Comparison of ENCODE assay signal across 8 cellular contexts in the genomic region with DNA sequence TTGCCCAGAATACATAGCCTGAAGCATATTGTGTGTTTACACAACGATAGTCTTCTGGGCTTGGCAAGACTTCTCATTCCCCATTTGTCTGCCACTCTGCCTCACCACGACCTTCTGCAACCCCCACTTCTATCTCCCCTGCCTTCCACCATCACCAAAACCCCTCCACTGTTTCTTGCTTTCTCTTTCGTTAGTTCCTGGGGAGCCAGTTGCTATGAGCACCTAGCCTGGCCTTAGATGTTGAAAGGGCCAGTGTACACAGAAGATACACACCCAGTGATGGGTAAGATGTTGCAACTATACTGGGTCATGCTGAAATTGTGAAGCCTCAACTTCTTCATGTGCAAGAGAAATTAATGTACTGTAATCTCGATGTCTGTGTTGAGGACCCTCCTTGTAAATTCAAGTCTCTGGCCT. TPM values are rescaled to one million over a fixed set of nuclear protein-coding genes. Genes with fewer than 3 reads are reported as not detected.
DNase-seq lines count a peak whose midpoint lies in the region; ATAC-seq, FAIRE-seq and TF ChIP-seq lines count a peak whose summit lies in the region.

No MANE protein-coding gene starts in this region.

- H3K27me3 ChIP-seq in bronchial epithelial cell (ENCODE audit: control insufficient read depth, insufficient read depth, low read length) (no peaks in the 10 kb centered on the region), neural progenitor cell (no peaks in the 10 kb centered on the region)

- TF ChIP-seq CTCF in bronchial epithelial cell (IDR thresholded peaks at IDR 0.05; ENCODE audit: insufficient read depth, low read length, severe bottlenecking) (no peak), neural progenitor cell (IDR thresholded peaks at IDR 0.05) (no peak)

- H3K4me3 ChIP-seq in bronchial epithelial cell (ENCODE audit: low read depth, low read length) (peak overlapping the region; percentile 94), neural progenitor cell (peak overlapping the region; percentile 93)

- H3K4me1 Mint-ChIP-seq in neural progenitor cell: peaks cover 48% of the 10 kb centered on the region

- H2AFZ ChIP-seq in neural progenitor cell (replicated peaks): no peak overlapping the region

- no peak overlapping the region for H3K9ac ChIP-seq in neural progenitor cell

- no peak for TF ChIP-seq POLR2A in GM12891 (IDR thresholded peaks at IDR 0.05; ENCODE audit: low read depth, low read length)

- no peaks in the 10 kb centered on the region for H3K9me3 ChIP-seq in neural progenitor cell (ENCODE audit: low read depth)

- no peaks in the 10 kb centered on the region for H3K9me3 Mint-ChIP-seq in neural progenitor cell

- H3K4me2 ChIP-seq in neural progenitor cell: peak overlapping the region; percentile 98

- peak overlapping the region; percentile 97 for H3K4me3 Mint-ChIP-seq in neural progenitor cell

- no peak overlapping the region for H3K27ac ChIP-seq in neural progenitor cell

- H3F3A ChIP-seq in neural progenitor cell (ENCODE audit: low read depth): peaks cover 24% of the 10 kb centered on the region

- H3K27ac Mint-ChIP-seq in neural progenitor cell: peak overlapping the region; percentile 93

- no peaks in the 10 kb centered on the region for H3K36me3 Mint-ChIP-seq in neural progenitor cell

- H3K27me3 Mint-ChIP-seq in neural progenitor cell (ENCODE audit: insufficient read depth, low read depth): peaks cover 6% of the 10 kb centered on the region

- DNase-seq in GM12891 (ENCODE audit: insufficient read length, low spot score) (no peak), NCI-H460 (ENCODE audit: extremely low read depth, low read depth) (peak; percentile 80), bronchial epithelial cell (ENCODE audit: low read depth) (peak; percentile 83), neural progenitor cell (ENCODE audit: low spot score) (no peak), hepatic stellate cell (ENCODE audit: low spot score) (no peak), NCI-H1930 (lab: John Stamatoyannopoulos, UW) (no peak)
- DNase-seq in activated effector memory CD4-positive, alpha-beta T cell treated with Interleukin-2 at 50 U/mL for 16 hours: no peak

- peaks cover 39% of the 10 kb centered on the region for H3K79me2 ChIP-seq in neural progenitor cell (ENCODE audit: low read depth)

- H3K36me3 ChIP-seq in bronchial epithelial cell (ENCODE audit: control insufficient read depth, insufficient read depth, low read length) (no peaks in the 10 kb centered on the region), neural progenitor cell (no peaks in the 10 kb centered on the region)

- peaks cover 18% of the 10 kb centered on the region for H4K20me1 ChIP-seq in neural progenitor cell (ENCODE audit: low read depth)

- H3K4me1 ChIP-seq in neural progenitor cell: peaks cover 35% of the 10 kb centered on the region

- ATAC-seq in GM19328 (IDR thresholded peaks at IDR 0.05; ENCODE audit: unreplicated experiment): no peak

- FAIRE-seq in GM12891 (lab: Jason Lieb, UNC) (peak; percentile 70), bronchial epithelial cell (lab: Jason Lieb, UNC) (peak; percentile 90)

TF ChIP-seq in GM12891, 5 proteins besides CTCF, POLR2A, EP300 and RAD21:
- TF ChIP-seq PAX5 (IDR thresholded peaks at IDR 0.05; ENCODE audit: insufficient read depth, low read length, severe bottlenecking) (no peak), SPI1 (IDR thresholded peaks at IDR 0.05; ENCODE audit: low read depth, low read length) (no peak), POLR2AphosphoS5 (IDR thresholded peaks at IDR 0.05; ENCODE audit: low read depth, low read length) (no peak), TAF1 (IDR thresholded peaks at IDR 0.05; ENCODE audit: low read depth, low read length) (no peak), POU2F2 (IDR thresholded peaks at IDR 0.05; ENCODE audit: low read depth, low read length) (no peak)

RNA-seq across cellular contexts. Expression of a gene that starts 1.0 kb away (rescaled TPM):
- polyA plus RNA-seq in GM12891 (2012; ENCODE audit: low read depth, missing spikeins): 19.1 TPM
- total RNA-seq in NCI-H460 (2014; rRNA removed; shearing (Covaris generic)): 39.9 and 40.7 TPM in 2 replicates
- polyA plus RNA-seq in NCI-H460 (2014; cell fraction: nucleus; rRNA removed): 31.3 and 33.7 TPM in 2 replicates
- total RNA-seq in bronchial epithelial cell (84.2 and 160 TPM in 2 replicates), neural progenitor cell (ENCODE audit: low replicate concordance) (65.2 and 80.0 TPM in 2 replicates)

RNA-seq across cellular contexts. Expression of a gene that starts 52.8 kb away (rescaled TPM):
- polyA plus RNA-seq in GM12891 (2012; ENCODE audit: low read depth, missing spikeins): 16.9 TPM
- total RNA-seq in NCI-H460 (2014; rRNA removed; shearing (Covaris generic)): 55.6 and 56.1 TPM in 2 replicates
- polyA plus RNA-seq in NCI-H460 (2014; cell fraction: nucleus; rRNA removed): 14.5 and 30.2 TPM in 2 replicates
- total RNA-seq in bronchial epithelial cell: 14.5 and 39.3 TPM in 2 replicates
- total RNA-seq in neural progenitor cell (ENCODE audit: low replicate concordance): 43.4 and 79.1 TPM in 2 replicates

Comparison
In these comparisons a context has a peak if more than half of its experiments do, and no peak if none do; other contexts are left out.
1. DNase-seq: peak in NCI-H460 (single experiment) and bronchial epithelial cell (single experiment); none in GM12891 (single experiment), neural progenitor cell (single experiment), activated effector memory CD4-positive, alpha-beta T cell treated with Interleukin-2 at 50 U/mL for 16 hours (single experiment), hepatic stellate cell (single experiment) and NCI-H1930 (0 of 2).